1 cellular context compared by ENCODE assay signal in the genomic region with DNA sequence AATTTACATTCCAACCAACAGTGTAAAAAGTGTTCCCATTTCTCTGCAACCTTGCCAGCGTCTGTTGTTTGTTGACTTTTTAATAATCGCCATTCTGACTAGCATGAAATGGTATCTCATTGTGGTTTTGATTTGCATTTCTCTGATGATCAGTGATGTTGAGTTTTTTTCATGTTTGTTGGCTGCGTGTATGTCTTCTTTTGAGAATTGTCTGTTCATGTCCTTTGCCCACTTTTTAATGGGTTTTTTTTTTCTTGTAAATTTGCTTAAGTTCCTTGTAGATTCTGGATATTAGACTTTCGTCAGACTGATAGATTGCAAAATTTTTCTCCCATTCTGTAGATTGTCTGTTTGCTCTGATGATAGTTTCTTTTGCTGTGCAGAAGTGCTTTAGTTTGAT. TPM values are rescaled to one million over a fixed set of nuclear protein-coding genes. Genes with fewer than 3 reads are reported as not detected.
"Had no signal": no experiment of that assay in that cellular context is flagged by ENCODE, and none has a peak within 500 bp of the region (broad histone marks: within the 10 kb centered on the region; RNA-seq: fewer than 3 reads in every experiment).

No MANE protein-coding gene starts in this region.

RNA-seq across cellular contexts. Expression of a gene that starts 32.0 kb away (rescaled TPM):
- total RNA-seq: GM23248 had no signal
